Comparison of ENCODE assay signal across 29 cellular contexts in genomic region chr12:40390980-40391379, GRCh38.
"Had no signal": no experiment of that assay in that cellular context is flagged by ENCODE, and none has a peak within 500 bp of the region (broad histone marks: within the 10 kb centered on the region; RNA-seq: fewer than 3 reads in every experiment).

No MANE protein-coding gene starts in this region.

- H3K4me3 Mint-ChIP-seq: stimulated activated effector memory CD8-positive, alpha-beta T cell treated with anti-CD3 and anti-CD28 coated beads, Interleukin-12 subunit alpha, Interleukin-12 subunit beta, amount 100 ng/mL, for 72 hours; stimulated activated memory B cell treated with anti-CD40 and anti-IgM and Interleukin-4, amounts not matched to agents 10 μg/mL and 1 μg/mL and 100 μg/mL, for 72 hours; stimulated activated naive B cell treated with anti-CD40 and anti-IgM and Interleukin-4, amounts not matched to agents 10 μg/mL and 1 μg/mL and 100 μg/mL, for 72 hours; stimulated activated naive CD8-positive, alpha-beta T cell treated with anti-CD3 and anti-CD28 coated beads, Interleukin-15, amount 100 ng/mL, for 72 hours; stimulated activated naive CD8-positive, alpha-beta T cell treated with anti-CD3 and anti-CD28 coated beads, Interleukin-15, Interleukin-2, amounts not matched to agents 100 ng/mL and 50 ng/mL, for 24 hours; type B pancreatic cell had no signal

- ATAC-seq: stimulated activated effector memory CD8-positive, alpha-beta T cell treated with anti-CD3 and anti-CD28 coated beads, Interleukin-12 subunit alpha, Interleukin-12 subunit beta, amount 100 ng/mL, for 72 hours; stimulated activated memory B cell treated with anti-CD40 and anti-IgM and Interleukin-4, amounts not matched to agents 10 μg/mL and 1 μg/mL and 100 μg/mL, for 72 hours; stimulated activated naive B cell treated with anti-CD40 and anti-IgM and Interleukin-4, amounts not matched to agents 10 μg/mL and 1 μg/mL and 100 μg/mL, for 72 hours; stimulated activated naive CD8-positive, alpha-beta T cell treated with anti-CD3 and anti-CD28 coated beads, Interleukin-15, amount 100 ng/mL, for 72 hours; stimulated activated naive CD8-positive, alpha-beta T cell treated with anti-CD3 and anti-CD28 coated beads, Interleukin-15, Interleukin-2, amounts not matched to agents 100 U/mL and 50 U/mL, for 24 hours; upper lobe of right lung had no signal

- H3K9me3 ChIP-seq: stomach, suprapubic skin, testis, thoracic aorta, thyroid gland, tibial artery, tibial nerve, transverse colon, upper lobe of left lung, upper lobe of right lung, uterus, vagina had no signal

- H3K9me3 Mint-ChIP-seq: stimulated activated memory B cell treated with anti-CD40 and anti-IgM and Interleukin-4, amounts not matched to agents 10 μg/mL and 1 μg/mL and 100 μg/mL, for 72 hours; stimulated activated naive CD8-positive, alpha-beta T cell treated with anti-CD3 and anti-CD28 coated beads, Interleukin-15, Interleukin-2, amounts not matched to agents 100 ng/mL and 50 ng/mL, for 24 hours; type B pancreatic cell had no signal

- FAIRE-seq: urothelium cell line had no signal

- H3K4me3 ChIP-seq: stomach, suprapubic skin, testis, thoracic aorta, thyroid gland, tibial artery, tibial nerve, transverse colon, upper lobe of left lung, upper lobe of right lung, uterus, vagina had no signal

- H3K27ac ChIP-seq: stomach, suprapubic skin, testis, thoracic aorta, thyroid gland, tibial artery, tibial nerve, transverse colon, upper lobe of left lung, upper lobe of right lung, uterus, vagina had no signal

- H3K27ac Mint-ChIP-seq: stimulated activated effector memory CD8-positive, alpha-beta T cell treated with anti-CD3 and anti-CD28 coated beads, Interleukin-12 subunit alpha, Interleukin-12 subunit beta, amount 100 ng/mL, for 72 hours; stimulated activated memory B cell treated with anti-CD40 and anti-IgM and Interleukin-4, amounts not matched to agents 10 μg/mL and 1 μg/mL and 100 μg/mL, for 72 hours; stimulated activated naive B cell treated with anti-CD40 and anti-IgM and Interleukin-4, amounts not matched to agents 10 μg/mL and 1 μg/mL and 100 μg/mL, for 72 hours; stimulated activated naive CD8-positive, alpha-beta T cell treated with anti-CD3 and anti-CD28 coated beads, Interleukin-15, amount 100 ng/mL, for 72 hours; stimulated activated naive CD8-positive, alpha-beta T cell treated with anti-CD3 and anti-CD28 coated beads, Interleukin-15, Interleukin-2, amounts not matched to agents 100 ng/mL and 50 ng/mL, for 24 hours; type B pancreatic cell had no signal

- H3K4me1 Mint-ChIP-seq: stimulated activated effector memory CD8-positive, alpha-beta T cell treated with anti-CD3 and anti-CD28 coated beads, Interleukin-12 subunit alpha, Interleukin-12 subunit beta, amount 100 ng/mL, for 72 hours; stimulated activated memory B cell treated with anti-CD40 and anti-IgM and Interleukin-4, amounts not matched to agents 10 μg/mL and 1 μg/mL and 100 μg/mL, for 72 hours; stimulated activated naive B cell treated with anti-CD40 and anti-IgM and Interleukin-4, amounts not matched to agents 10 μg/mL and 1 μg/mL and 100 μg/mL, for 72 hours; stimulated activated naive CD8-positive, alpha-beta T cell treated with anti-CD3 and anti-CD28 coated beads, Interleukin-15, amount 100 ng/mL, for 72 hours had no signal

- H3K27me3 ChIP-seq: stomach, suprapubic skin, testis, thyroid gland, tibial artery, tibial nerve, transverse colon, upper lobe of left lung, upper lobe of right lung, uterus, vagina had no signal

- H3K36me3 ChIP-seq: stomach, suprapubic skin, thoracic aorta, thyroid gland, tibial artery, tibial nerve, transverse colon, upper lobe of left lung, upper lobe of right lung, uterus, vagina had no signal

- DNase-seq: stimulated activated CD4-positive, alpha-beta T cell treated with anti-CD3 and anti-CD28 coated beads, Interleukin-2, amount 100 ng/mL, for 48 hours; stimulated activated CD4-positive, alpha-beta T cell treated with anti-CD3 and anti-CD28 coated beads, Interleukin-4, amount 100 ng/mL, for 1 hour; stimulated activated CD4-positive, alpha-beta T cell treated with anti-CD3 and anti-CD28 coated beads, Interleukin-4, amount 100 ng/mL, for 24 hours; stimulated activated CD4-positive, alpha-beta T cell treated with anti-CD3 and anti-CD28 coated beads, Interleukin-4, amount 100 ng/mL, for 4 hours; stimulated activated CD8-positive, alpha-beta memory T cell treated with anti-CD3 and anti-CD28 coated beads, Interleukin-4, amount 100 ng/mL, for 48 hours; stimulated activated naive B cell treated with anti-CD40 and anti-IgM and Interleukin-4, amounts not matched to agents 10 μg/mL and 1 μg/mL and 100 μg/mL, for 72 hours; stimulated activated naive CD4-positive, alpha-beta T cell; stimulated activated naive CD4-positive, alpha-beta T cell treated with Interleukin-2 at 50 U/mL for 16 hours; stimulated activated naive CD8-positive, alpha-beta T cell treated with anti-CD3 and anti-CD28 coated beads, Interleukin-15, amount 100 ng/mL, for 72 hours; stimulated activated naive CD8-positive, alpha-beta T cell treated with anti-CD3 and anti-CD28 coated beads, Interleukin-15, Interleukin-2, amounts not matched to agents 100 U/mL and 50 U/mL, for 24 hours; stomach; substantia nigra; testis; thyroid gland; tibial artery; transverse colon; trophoblast cell; upper lobe of left lung; upper lobe of right lung; uterus had no signal

- H3K36me3 Mint-ChIP-seq: stimulated activated effector memory CD8-positive, alpha-beta T cell treated with anti-CD3 and anti-CD28 coated beads, Interleukin-12 subunit alpha, Interleukin-12 subunit beta, amount 100 ng/mL, for 72 hours; stimulated activated memory B cell treated with anti-CD40 and anti-IgM and Interleukin-4, amounts not matched to agents 10 μg/mL and 1 μg/mL and 100 μg/mL, for 72 hours; stimulated activated naive B cell treated with anti-CD40 and anti-IgM and Interleukin-4, amounts not matched to agents 10 μg/mL and 1 μg/mL and 100 μg/mL, for 72 hours; type B pancreatic cell had no signal

- H3K27me3 Mint-ChIP-seq: stimulated activated memory B cell treated with anti-CD40 and anti-IgM and Interleukin-4, amounts not matched to agents 10 μg/mL and 1 μg/mL and 100 μg/mL, for 72 hours; stimulated activated naive CD8-positive, alpha-beta T cell treated with anti-CD3 and anti-CD28 coated beads, Interleukin-15, amount 100 ng/mL, for 72 hours; stimulated activated naive CD8-positive, alpha-beta T cell treated with anti-CD3 and anti-CD28 coated beads, Interleukin-15, Interleukin-2, amounts not matched to agents 100 ng/mL and 50 ng/mL, for 24 hours; type B pancreatic cell had no signal

- H3K4me1 ChIP-seq: stomach, suprapubic skin, testis, thyroid gland, tibial artery, tibial nerve, transverse colon, upper lobe of left lung, upper lobe of right lung, uterus, vagina had no signal
